Comparison of ENCODE assay signal across 13 cellular contexts in genomic region chr2:176997792-176998169, GRCh38.
DNase-seq lines count a peak whose midpoint lies in the region; ATAC-seq and TF ChIP-seq lines count a peak whose summit lies in the region.
"Had no signal": no experiment of that assay in that cellular context is flagged by ENCODE, and none has a peak within 500 bp of the region (broad histone marks: within the 10 kb centered on the region; RNA-seq: fewer than 3 reads in every experiment).

No MANE protein-coding gene starts in this region.

- intact Hi-C loops in adrenal gland (cut with DNase I) = no loop called here
- intact Hi-C loops in Right ventricle myocardium inferior (cut with DNase I) = no loop called here

- peak overlapping the region; percentile 52 for H3K27ac Mint-ChIP-seq in activated CD8-positive, alpha-beta memory T cell treated with anti-CD3 and anti-CD28 coated beads, Interleukin-2, amount 10 ng/mL, durations not matched to agents 7 days and 5 days
- H3K27ac Mint-ChIP-seq: endodermal cell had no signal

- no peaks in the 10 kb centered on the region for H3K9me3 ChIP-seq in adrenal gland (replicated peaks in 1 of 3)
- H3K9me3 ChIP-seq: lower lobe of right lung had no signal

- TF ChIP-seq CTCF in adrenal gland (IDR thresholded peaks at IDR 0.05) = no peak

- no peak overlapping the region for H3K4me3 Mint-ChIP-seq in activated CD8-positive, alpha-beta memory T cell treated with anti-CD3 and anti-CD28 coated beads, Interleukin-2, amount 10 ng/mL, durations not matched to agents 7 days and 5 days
- H3K4me3 Mint-ChIP-seq: endodermal cell had no signal

- CTCF ChIA-PET in activated CD8-positive, alpha-beta memory T cell treated with anti-CD3 and anti-CD28 coated beads, Interleukin-2, amount 10 ng/mL, durations not matched to agents 7 days and 5 days (lab: Charles Lee) = interaction anchor here (0.7 kb wide), 1 partner anchor 193 kb away, joined by 4 read pairs; no protein-coding TSS in a partner anchor

- ATAC-seq in activated CD8-positive, alpha-beta memory T cell treated with anti-CD3 and anti-CD28 coated beads, Interleukin-2, amount 10 ng/mL, durations not matched to agents 7 days and 5 days = peak; percentile 34
- ATAC-seq in HG02623 (IDR thresholded peaks at IDR 0.05; ENCODE audit: unreplicated experiment) (peak; percentile 24), HG03460 (IDR thresholded peaks at IDR 0.05; ENCODE audit: unreplicated experiment) (peak; percentile 21), HG03571 (IDR thresholded peaks at IDR 0.05; ENCODE audit: unreplicated experiment) (no peak), Right ventricle myocardium inferior (no peak)
- ATAC-seq: lower lobe of right lung had no signal

- peaks cover 0 to 6% of the 10 kb centered on the region in 2 donors for H3K4me1 ChIP-seq in adrenal gland (replicated peaks in 1 of 2)
- H3K4me1 ChIP-seq: lower lobe of right lung, parathyroid adenoma had no signal

- no peaks in the 10 kb centered on the region for H3K27me3 Mint-ChIP-seq in activated CD8-positive, alpha-beta memory T cell treated with anti-CD3 and anti-CD28 coated beads, Interleukin-2, amount 10 ng/mL, durations not matched to agents 7 days and 5 days

- 91 to 97% (median 95%) methylated on average over 1 of the region's 1 CpG for WGBS in adrenal gland, 4 donors

- H3K36me3 Mint-ChIP-seq in activated CD8-positive, alpha-beta memory T cell treated with anti-CD3 and anti-CD28 coated beads, Interleukin-2, amount 10 ng/mL, durations not matched to agents 7 days and 5 days = peaks cover 8% of the 10 kb centered on the region

- peaks cover 31% of the 10 kb centered on the region for H3K4me1 Mint-ChIP-seq in activated CD8-positive, alpha-beta memory T cell treated with anti-CD3 and anti-CD28 coated beads, Interleukin-2, amount 10 ng/mL, durations not matched to agents 7 days and 5 days

- DNase-seq in activated CD8-positive, alpha-beta memory T cell treated with anti-CD3 and anti-CD28 coated beads, Interleukin-2, amount 10 ng/mL, durations not matched to agents 7 days and 5 days = no peak
- no peak for DNase-seq in activated CD8-positive, alpha-beta memory T cell treated with anti-CD3 and anti-CD28 coated beads for 24 hours
- DNase-seq in adrenal gland (no peak), kidney tubule cell (ENCODE audit: low spot score) (no peak), Right ventricle myocardium inferior (ENCODE audit: missing footprints) (no peak)
- DNase-seq: DND-41, endodermal cell, KG1, lower lobe of right lung had no signal

- TF ChIP-seq POLR2A in adrenal gland (IDR thresholded peaks at IDR 0.05) = no peak

- H3K36me3 ChIP-seq in adrenal gland (replicated peaks in 1 of 2) = no peaks in the 10 kb centered on the region
- H3K36me3 ChIP-seq: lower lobe of right lung had no signal

- peaks cover 2% of the 10 kb centered on the region for H3K9me3 Mint-ChIP-seq in activated CD8-positive, alpha-beta memory T cell treated with anti-CD3 and anti-CD28 coated beads, Interleukin-2, amount 10 ng/mL, durations not matched to agents 7 days and 5 days (ENCODE audit: low read depth)

- H3K4me3 ChIP-seq in adrenal gland = no peak overlapping the region
- H3K4me3 ChIP-seq: lower lobe of right lung had no signal

- no peaks in the 10 kb centered on the region for H3K27me3 ChIP-seq in adrenal gland

- peak overlapping the region in 2 of 5 donors; percentile 19 to 20 for H3K27ac ChIP-seq in adrenal gland
- H3K27ac ChIP-seq: lower lobe of right lung, parathyroid adenoma had no signal

Comparison
In these comparisons a context has a peak if more than half of its experiments do, and no peak if none do; other contexts are left out.
1. ATAC-seq: peak in activated CD8-positive, alpha-beta memory T cell treated with anti-CD3 and anti-CD28 coated beads, Interleukin-2, amount 10 ng/mL, durations not matched to agents 7 days and 5 days (single experiment), HG02623 (single experiment) and HG03460 (single experiment); none in HG03571 (single experiment) and Right ventricle myocardium inferior (single experiment).